ENCODE assay signal across 1 cellular context in the genomic region with DNA sequence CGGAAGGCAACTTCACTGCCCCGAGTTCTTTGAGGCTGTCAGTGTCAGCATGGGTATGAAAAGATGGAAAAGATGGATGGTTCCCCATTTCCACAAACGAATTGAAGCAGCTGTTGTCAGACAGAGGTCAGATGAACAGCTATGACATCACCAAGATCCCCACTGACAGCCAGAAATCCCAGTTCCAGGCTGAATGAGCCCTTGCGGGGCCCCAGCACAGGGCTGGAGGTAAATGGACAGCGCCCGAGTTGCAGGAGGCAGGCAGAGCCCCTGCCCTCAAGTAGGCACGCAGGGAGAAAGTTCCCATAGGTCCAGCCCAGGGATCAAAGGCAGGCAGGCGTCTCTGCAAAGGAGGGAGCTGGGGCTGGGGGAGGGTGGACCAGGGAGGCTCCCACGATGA.
TF ChIP-seq lines count a peak whose summit lies in the region.

No MANE protein-coding gene starts in this region.

TF ChIP-seq in WTC11, 78 proteins besides CTCF, POLR2A, EP300 and RAD21 (continued from another document):
- TF ChIP-seq, protein P1, sequence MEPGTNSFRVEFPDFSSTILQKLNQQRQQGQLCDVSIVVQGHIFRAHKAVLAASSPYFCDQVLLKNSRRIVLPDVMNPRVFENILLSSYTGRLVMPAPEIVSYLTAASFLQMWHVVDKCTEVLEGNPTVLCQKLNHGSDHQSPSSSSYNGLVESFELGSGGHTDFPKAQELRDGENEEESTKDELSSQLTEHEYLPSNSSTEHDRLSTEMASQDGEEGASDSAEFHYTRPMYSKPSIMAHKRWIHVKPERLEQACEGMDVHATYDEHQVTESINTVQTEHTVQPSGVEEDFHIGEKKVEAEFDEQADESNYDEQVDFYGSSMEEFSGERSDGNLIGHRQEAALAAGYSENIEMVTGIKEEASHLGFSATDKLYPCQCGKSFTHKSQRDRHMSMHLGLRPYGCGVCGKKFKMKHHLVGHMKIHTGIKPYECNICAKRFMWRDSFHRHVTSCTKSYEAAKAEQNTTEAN (CRISPR knock-in tag; IDR thresholded peaks at IDR 0.05): no peak
- TF ChIP-seq NR3C1 (CRISPR knock-in tag; conservative IDR thresholded peaks at IDR 0.05; ENCODE audit: low read depth) (no peak), SMAD3 (CRISPR knock-in tag; IDR thresholded peaks at IDR 0.05; ENCODE audit: borderline replicate concordance) (no peak), OVOL2 (CRISPR knock-in tag; IDR thresholded peaks at IDR 0.05; ENCODE audit: borderline replicate concordance) (no peak), NFATC4 (CRISPR knock-in tag; IDR thresholded peaks at IDR 0.05) (no peak), PRRX2 (CRISPR knock-in tag; IDR thresholded peaks at IDR 0.05) (no peak), MYBL2 (CRISPR knock-in tag; IDR thresholded peaks at IDR 0.05) (no peak), ATF1 (CRISPR knock-in tag; IDR thresholded peaks at IDR 0.05) (no peak), TP53 (CRISPR knock-in tag; IDR thresholded peaks at IDR 0.05) (no peak), ZNF263 (CRISPR knock-in tag; IDR thresholded peaks at IDR 0.05; ENCODE audit: low read depth) (no peak), JUN (CRISPR knock-in tag; IDR thresholded peaks at IDR 0.05) (no peak), FOXP1 (CRISPR knock-in tag; IDR thresholded peaks at IDR 0.05; ENCODE audit: borderline replicate concordance) (no peak), SP1 (CRISPR knock-in tag; conservative IDR thresholded peaks at IDR 0.05) (no peak)
- TF ChIP-seq, protein P2, sequence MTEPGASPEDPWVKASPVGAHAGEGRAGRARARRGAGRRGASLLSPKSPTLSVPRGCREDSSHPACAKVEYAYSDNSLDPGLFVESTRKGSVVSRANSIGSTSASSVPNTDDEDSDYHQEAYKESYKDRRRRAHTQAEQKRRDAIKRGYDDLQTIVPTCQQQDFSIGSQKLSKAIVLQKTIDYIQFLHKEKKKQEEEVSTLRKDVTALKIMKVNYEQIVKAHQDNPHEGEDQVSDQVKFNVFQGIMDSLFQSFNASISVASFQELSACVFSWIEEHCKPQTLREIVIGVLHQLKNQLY (CRISPR knock-in tag; IDR thresholded peaks at IDR 0.05): no peak
